In genomic region chr9:114271556-114272510, GRCh38 we compare ENCODE assay signal across 8 cellular contexts. TPM values are rescaled to one million over a fixed set of nuclear protein-coding genes. Genes with fewer than 3 reads are reported as not detected.
A peak's percentile ranks its signal among the peaks of the same experiment; 100 is the strongest.
DNase-seq lines count a peak whose midpoint lies in the region; ATAC-seq and TF ChIP-seq lines count a peak whose summit lies in the region.

No MANE protein-coding gene starts in this region.

- H3K27me3 ChIP-seq in OCI-LY3 (ENCODE audit: low read depth, low read length) (peaks cover 20% of the 10 kb centered on the region), gastroesophageal sphincter (peaks cover 8% of the 10 kb centered on the region), sigmoid colon (no peaks in the 10 kb centered on the region)

- TF ChIP-seq EP300 in gastroesophageal sphincter (IDR thresholded peaks at IDR 0.05) (no peak), sigmoid colon (IDR thresholded peaks at IDR 0.05) (no peak)

- TF ChIP-seq POLR2A in gastroesophageal sphincter (IDR thresholded peaks at IDR 0.05) = no peak
- no peak for TF ChIP-seq POLR2A in sigmoid colon (IDR thresholded peaks at IDR 0.05)

- H3K4me3 ChIP-seq in OCI-LY3 (ENCODE audit: low read length) (no peak overlapping the region), gastroesophageal sphincter (no peak overlapping the region), sigmoid colon (no peak overlapping the region)

- H3K36me3 ChIP-seq in OCI-LY3 (replicated peaks; ENCODE audit: low read depth, low read length) (no peaks in the 10 kb centered on the region), gastroesophageal sphincter (no peaks in the 10 kb centered on the region), sigmoid colon (peaks cover 0 to 4% (median 0%) of the 10 kb centered on the region in 4 donors)

- H3K27ac ChIP-seq in OCI-LY3 (ENCODE audit: low read length) = no peak overlapping the region
- H3K27ac ChIP-seq in gastroesophageal sphincter = no peak overlapping the region
- H3K27ac ChIP-seq in sigmoid colon = no peak overlapping the region

- TF ChIP-seq CTCF in OCI-LY3 (IDR thresholded peaks at IDR 0.05; ENCODE audit: low read depth, low read length) = peak; percentile 36
- peak in 3 of 4 experiments; percentile 48 to 76 (median 55) for TF ChIP-seq CTCF in gastroesophageal sphincter (IDR thresholded peaks at IDR 0.05)
- TF ChIP-seq CTCF in sigmoid colon (IDR thresholded peaks at IDR 0.05) = peak; percentile 16 to 64 (median 54)

- intact Hi-C loops in sigmoid colon (cut with DNase I) = loop anchor here (1.0 to 5.0 kb wide), 2 partner anchors 117 to 165 kb away; partner anchors contain the start of gene COL27A1

- no peak overlapping the region for H3K9ac ChIP-seq in OCI-LY3 (ENCODE audit: low read length)

- H2AFZ ChIP-seq in OCI-LY3 (ENCODE audit: low read depth, low read length) = no peak overlapping the region

- 56 to 80% methylated on average over 2 to 6 of the region's 18 CpGs for WGBS in gastroesophageal sphincter (ENCODE audit: low coverage in 1 of 2), 2 donors
- 69 to 78% methylated on average over 18 of the region's 18 CpGs for WGBS in sigmoid colon, 2 donors

- DNase-seq in sigmoid colon = peak; percentile 75
- no peak for DNase-seq in NCI-H2227 treated with DMSO at 0.1 percent for 48 hours (lab: John Stamatoyannopoulos, UW)

- H3K4me1 ChIP-seq in OCI-LY3 (ENCODE audit: low read length) = no peaks in the 10 kb centered on the region
- H3K4me1 ChIP-seq in gastroesophageal sphincter = no peaks in the 10 kb centered on the region
- H3K4me1 ChIP-seq in sigmoid colon = no peaks in the 10 kb centered on the region

- no peaks in the 10 kb centered on the region for H4K20me1 ChIP-seq in OCI-LY3 (ENCODE audit: insufficient read depth, low read length)

- H3K4me2 ChIP-seq in OCI-LY3 (ENCODE audit: low read length) = no peak overlapping the region

- no peaks in the 10 kb centered on the region for H3K9me3 ChIP-seq in OCI-LY3 (ENCODE audit: insufficient read depth, low read length)
- H3K9me3 ChIP-seq in gastroesophageal sphincter = no peaks in the 10 kb centered on the region
- H3K9me3 ChIP-seq in sigmoid colon = no peaks in the 10 kb centered on the region

- peak; percentile 56 for ATAC-seq in GM18909 (IDR thresholded peaks at IDR 0.05; ENCODE audit: poor library complexity, unreplicated experiment)
- ATAC-seq in gastroesophageal sphincter = no peak
- no peak for ATAC-seq in HG03045 (IDR thresholded peaks at IDR 0.05; ENCODE audit: unreplicated experiment)
- no peak for ATAC-seq in GM21529 (IDR thresholded peaks at IDR 0.05; ENCODE audit: unreplicated experiment)
- no peak for ATAC-seq in GM21619 (IDR thresholded peaks at IDR 0.05; ENCODE audit: unreplicated experiment)

- H3K79me2 ChIP-seq in OCI-LY3 (ENCODE audit: low read length) = no peaks in the 10 kb centered on the region

RNA-seq across cellular contexts. Expression of gene ORM1, which starts 51.1 kb away (rescaled TPM):
- total RNA-seq in gastroesophageal sphincter = 1 to 10 TPM in 1 of 4 donors, not detected in 3; 1.6 TPM
- total RNA-seq in sigmoid colon = not detected
- 1 to 10 TPM in 2 of 3 donors, not detected in 1; 1.1 to 1.8 TPM for polyA plus RNA-seq in sigmoid colon

RNA-seq across cellular contexts. Expression of gene ORM2, which starts 57.8 kb away (rescaled TPM):
- total RNA-seq in gastroesophageal sphincter (not detected), sigmoid colon (not detected)
- polyA plus RNA-seq in sigmoid colon = under 1 TPM in 1 of 3 donors, not detected in 2; 0.38 TPM
